9 cellular contexts compared by ENCODE assay signal in the genomic region with DNA sequence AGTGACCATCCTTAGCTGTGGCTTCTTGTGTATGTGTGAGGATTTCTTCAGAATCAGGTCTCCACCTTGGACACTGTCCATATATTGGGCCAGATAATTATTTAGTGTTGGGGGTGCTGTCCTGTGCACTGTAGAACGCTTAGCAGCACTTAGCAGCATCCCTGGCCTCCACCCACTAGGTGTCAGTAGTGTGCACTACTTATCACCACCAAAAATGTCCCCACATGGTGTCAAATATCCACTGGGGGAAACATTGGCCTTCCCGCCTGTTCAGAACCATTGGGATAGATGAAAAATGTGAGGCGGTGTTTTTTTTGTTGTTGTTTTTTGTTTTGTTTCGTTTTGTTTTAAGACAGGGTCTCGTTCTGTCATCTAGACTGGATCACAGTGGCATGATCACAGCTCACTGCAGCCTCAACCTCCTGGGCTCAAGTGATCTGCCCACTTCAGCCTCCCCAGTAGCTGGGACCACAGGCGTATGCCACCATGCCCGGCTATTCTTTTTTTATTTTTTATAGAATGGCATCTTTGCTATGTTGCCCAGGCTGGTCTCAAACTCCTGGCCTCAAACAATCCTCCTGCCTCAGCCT.
DNase-seq lines count a peak whose midpoint lies in the region; ATAC-seq and TF ChIP-seq lines count a peak whose summit lies in the region.
"Had no signal": no experiment of that assay in that cellular context is flagged by ENCODE, and none has a peak within 500 bp of the region (broad histone marks: within the 10 kb centered on the region; RNA-seq: fewer than 3 reads in every experiment).

No MANE protein-coding gene starts in this region.

- no peaks in the 10 kb centered on the region for H3K36me3 Mint-ChIP-seq in stimulated activated effector memory CD8-positive, alpha-beta T cell treated with anti-CD3 and anti-CD28 coated beads, Interleukin-12 subunit alpha, Interleukin-12 subunit beta, amount 100 ng/mL, for 72 hours

- no peaks in the 10 kb centered on the region for H3K9me2 ChIP-seq in GM23248 (ENCODE audit: insufficient read depth)

- CTCF ChIA-PET in HEK293T (lab: Yijun Ruan, JAX), result no interaction called here

- H3K27ac ChIP-seq in colonic mucosa (no peak overlapping the region), GM23248 (no peak overlapping the region)
- H3K27ac ChIP-seq: BLaER1 had no signal

- POLR2A ChIA-PET in HEK293T (lab: Yijun Ruan, JAX), result no interaction called here

- H2AFZ ChIP-seq in GM23248, result no peak overlapping the region

- H3K4me1 Mint-ChIP-seq in stimulated activated effector memory CD8-positive, alpha-beta T cell treated with anti-CD3 and anti-CD28 coated beads, Interleukin-12 subunit alpha, Interleukin-12 subunit beta, amount 100 ng/mL, for 72 hours, result peaks cover 9% of the 10 kb centered on the region

- no peaks in the 10 kb centered on the region for H3K79me2 ChIP-seq in GM23248 (ENCODE audit: insufficient read depth)

- H3K9me3 ChIP-seq in colonic mucosa (no peaks in the 10 kb centered on the region), GM23248 (ENCODE audit: low read depth) (no peaks in the 10 kb centered on the region)

- intact Hi-C loops in colonic mucosa (cut with DNase I) (no loop called here), left cardiac atrium (cut with DNase I) (no loop called here)

- H3K27me3 ChIP-seq in colonic mucosa (no peaks in the 10 kb centered on the region), GM23248 (replicated peaks; ENCODE audit: insufficient read depth) (no peaks in the 10 kb centered on the region)
- H3K27me3 ChIP-seq: BLaER1 had no signal

- H3K9me3 Mint-ChIP-seq in stimulated activated effector memory CD8-positive, alpha-beta T cell treated with anti-CD3 and anti-CD28 coated beads, Interleukin-12 subunit alpha, Interleukin-12 subunit beta, amount 100 ng/mL, for 72 hours, result no peaks in the 10 kb centered on the region

- DNase-seq in NCI-H146 (lab: John Stamatoyannopoulos, UW) (peak; percentile 10), NCI-H146 treated with DMSO at 0.1 percent for 48 hours (lab: John Stamatoyannopoulos, UW; ENCODE audit: unreplicated experiment) (no peak), HEK293T (ENCODE audit: extremely low spot score) (peak; percentile 37), NCI-H460 (ENCODE audit: extremely low read depth, low read depth) (peak; percentile 23), colonic mucosa (no peak), left cardiac atrium (no peak), GM23248 (no peak)
- no peak for DNase-seq in stimulated activated effector memory CD8-positive, alpha-beta T cell treated with anti-CD3 and anti-CD28 coated beads, Interleukin-12 subunit alpha, Interleukin-12 subunit beta, amount 100 ng/mL, for 72 hours (ENCODE audit: low spot score in 2 of 2)

- H3K4me3 ChIP-seq in colonic mucosa, result no peak overlapping the region
- no peak overlapping the region for H3K4me3 ChIP-seq in GM23248
- H3K4me3 ChIP-seq: BLaER1 had no signal

- in situ Hi-C loops in GM23248 (cut with MboI), result no loop called here

- H3K4me1 ChIP-seq in colonic mucosa (no peaks in the 10 kb centered on the region), GM23248 (ENCODE audit: insufficient read depth) (no peaks in the 10 kb centered on the region)

- ATAC-seq in stimulated activated effector memory CD8-positive, alpha-beta T cell treated with anti-CD3 and anti-CD28 coated beads, Interleukin-12 subunit alpha, Interleukin-12 subunit beta, amount 100 ng/mL, for 72 hours, result peak; percentile 50
- no peak for ATAC-seq in left cardiac atrium

- peak; percentile 22 for TF ChIP-seq CTCF in colonic mucosa (IDR thresholded peaks at IDR 0.05)

- H3K27ac Mint-ChIP-seq in stimulated activated effector memory CD8-positive, alpha-beta T cell treated with anti-CD3 and anti-CD28 coated beads, Interleukin-12 subunit alpha, Interleukin-12 subunit beta, amount 100 ng/mL, for 72 hours, result no peak overlapping the region

- H3K36me3 ChIP-seq in colonic mucosa, result no peaks in the 10 kb centered on the region
- H3K36me3 ChIP-seq in GM23248 (ENCODE audit: low read depth), result no peaks in the 10 kb centered on the region
- H3K36me3 ChIP-seq: BLaER1 had no signal

- 83 to 86% methylated on average over 7 of the region's 7 CpGs for WGBS in GM23248 (ENCODE audit: low coverage in 1 of 2, low lambda C conversion rate in 2 of 2, missing lambda C conversion rate in 2 of 2), 2 experiments

- H3K9ac ChIP-seq in colonic mucosa (ENCODE audit: low read depth in 2 of 2, low read length in 2 of 2), result no peak overlapping the region
- H3K9ac ChIP-seq in GM23248, result no peak overlapping the region
- H3K9ac ChIP-seq: BLaER1 had no signal

- H3K4me3 Mint-ChIP-seq in stimulated activated effector memory CD8-positive, alpha-beta T cell treated with anti-CD3 and anti-CD28 coated beads, Interleukin-12 subunit alpha, Interleukin-12 subunit beta, amount 100 ng/mL, for 72 hours, result no peak overlapping the region

- no peaks in the 10 kb centered on the region for H3F3A ChIP-seq in GM23248 (ENCODE audit: insufficient read depth)

- no peaks in the 10 kb centered on the region for H4K20me1 ChIP-seq in GM23248 (ENCODE audit: insufficient read depth)
- H4K20me1 ChIP-seq: BLaER1 had no signal

- H3K4me2 ChIP-seq in GM23248 (ENCODE audit: unreplicated experiment), result no peak overlapping the region
- H3K4me2 ChIP-seq: BLaER1 had no signal

TF ChIP-seq in HEK293T, 16 proteins besides CTCF, POLR2A, EP300 and RAD21:
- TF ChIP-seq ELF4 (IDR thresholded peaks at IDR 0.05) (no peak), L3MBTL2 (conservative IDR thresholded peaks at IDR 0.05) (peak; percentile 43; the same call in 1 of the 2 replicates)

Comparison
In these comparisons a context has a peak if more than half of its experiments do, and no peak if none do; other contexts are left out.
1. DNase-seq: peak in NCI-H146 (single experiment), HEK293T (single experiment) and NCI-H460 (single experiment); none in NCI-H146 treated with DMSO at 0.1 percent for 48 hours (single experiment), colonic mucosa (single experiment), stimulated activated effector memory CD8-positive, alpha-beta T cell treated with anti-CD3 and anti-CD28 coated beads, Interleukin-12 subunit alpha, Interleukin-12 subunit beta, amount 100 ng/mL, for 72 hours (0 of 2), left cardiac atrium (single experiment) and GM23248 (single experiment).